27 cellular contexts compared by ENCODE assay signal in genomic region chr3:87501076-87501475, GRCh38.
DNase-seq lines count a peak whose midpoint lies in the region; ATAC-seq, FAIRE-seq and TF ChIP-seq lines count a peak whose summit lies in the region.
"Had no signal": no experiment of that assay in that cellular context is flagged by ENCODE, and none has a peak within 500 bp of the region (broad histone marks: within the 10 kb centered on the region; RNA-seq: fewer than 3 reads in every experiment).

No MANE protein-coding gene starts in this region.

- BruUV-seq in PC-3 (replicated peaks; lab: Mats Ljungman, UMichigan) (no TSS peak), K562 (replicated peaks; lab: Mats Ljungman, UMichigan) (no TSS peak)

- H3K79me2 ChIP-seq in PC-3 (ENCODE audit: low read length) (no peaks in the 10 kb centered on the region), K562 (ENCODE audit: control insufficient read depth, insufficient read depth, low read length) (no peaks in the 10 kb centered on the region)

- H3K4me1 ChIP-seq in PC-3 (ENCODE audit: insufficient read depth, low read length) = peaks cover 49% of the 10 kb centered on the region
- no peaks in the 10 kb centered on the region for H3K4me1 ChIP-seq in K562 (replicated peaks in 1 of 2; ENCODE audit: control insufficient read depth in 2 of 2, insufficient read depth in 2 of 2, low read length in 2 of 2)
- H3K4me1 ChIP-seq in upper lobe of right lung = no peaks in the 10 kb centered on the region
- H3K4me1 ChIP-seq: Caco-2, Peyer's patch had no signal

- H3K27ac Mint-ChIP-seq in type B pancreatic cell = peak overlapping the region; percentile 8
- H3K27ac Mint-ChIP-seq: CD8-positive, alpha-beta T cell had no signal

- no peak for TF ChIP-seq POLR2A in K562 (conservative IDR thresholded peaks at IDR 0.05)

- H3K27me3 Mint-ChIP-seq in type B pancreatic cell = peaks cover 8% of the 10 kb centered on the region

- no peak for FAIRE-seq in K562 (lab: Jason Lieb, UNC)
- FAIRE-seq: GM12892, GM19239 had no signal

- no peak for TF ChIP-seq RAD21 in K562 (CRISPR knock-in tag; conservative IDR thresholded peaks at IDR 0.05 in 1 of 2, IDR thresholded peaks at IDR 0.05 in 1 of 2)

- H3K9me3 ChIP-seq in PC-3 (ENCODE audit: low read length) (no peaks in the 10 kb centered on the region), K562 (replicated peaks; ENCODE audit: control insufficient read depth, insufficient read depth, low read depth, low read length) (no peaks in the 10 kb centered on the region), upper lobe of right lung (no peaks in the 10 kb centered on the region)
- H3K9me3 ChIP-seq: Caco-2, MG63, Peyer's patch had no signal

- TF ChIP-seq CTCF in PC-3 (conservative IDR thresholded peaks at IDR 0.05; ENCODE audit: low read depth, low read length) (no peak), K562 (IDR thresholded peaks at IDR 0.05 in 2 of 3, conservative IDR thresholded peaks at IDR 0.05 in 1 of 3; ENCODE audit: insufficient read depth in 2 of 3, low read depth in 1 of 3, low read length in 3 of 3) (no peak), type B pancreatic cell (conservative IDR thresholded peaks at IDR 0.05) (no peak), upper lobe of right lung (IDR thresholded peaks at IDR 0.05) (no peak)

- H3K4me2 ChIP-seq in PC-3 (ENCODE audit: low read length) = peak overlapping the region; percentile 14; the same call in 1 of the 2 replicates
- H3K4me2 ChIP-seq in K562 (ENCODE audit: insufficient read depth, low read length) = no peak overlapping the region

- 11% methylated on average over 3 of the region's 3 CpGs for WGBS in K562 (ENCODE audit: insufficient coverage, low coverage, missing lambda C conversion rate)

- H3K9me2 ChIP-seq in PC-3 (replicated peaks; ENCODE audit: low read length) = no peaks in the 10 kb centered on the region

- POLR2A ChIA-PET in PC-3 (lab: Charles Lee; ENCODE audit: unreplicated experiment) (interaction anchor here (0.6 kb wide), 1 partner anchor 382 kb away, joined by 3 read pairs; no protein-coding TSS in a partner anchor), K562 (lab: Yijun Ruan, JAX) (no interaction called here)

- no peak for TF ChIP-seq EP300 in K562 (IDR thresholded peaks at IDR 0.05; ENCODE audit: low read length)

- H4K20me1 ChIP-seq in PC-3 (ENCODE audit: low read length) = no peaks in the 10 kb centered on the region
- no peaks in the 10 kb centered on the region for H4K20me1 ChIP-seq in K562 (replicated peaks; ENCODE audit: control insufficient read depth, insufficient read depth, low read length)

- no peaks in the 10 kb centered on the region for H3K27me3 ChIP-seq in PC-3 (ENCODE audit: low read length)
- H3K27me3 ChIP-seq in K562 (ENCODE audit: control insufficient read depth in 2 of 2, insufficient read depth in 2 of 2, low read length in 2 of 2) = no peaks in the 10 kb centered on the region
- H3K27me3 ChIP-seq in upper lobe of right lung = no peaks in the 10 kb centered on the region
- H3K27me3 ChIP-seq: MG63, Peyer's patch had no signal

- DNase-seq in PC-3 (no peak), K562 (ENCODE audit: extremely low read depth in 1 of 4, low spot score in 3 of 4) (no peak), kidney tubule cell (ENCODE audit: low spot score) (peak; percentile 4), type B pancreatic cell (ENCODE audit: extremely low spot score, unreplicated experiment) (no peak), SW480 (ENCODE audit: low spot score) (no peak), upper lobe of right lung (no peak)
- DNase-seq: Caco-2; CD8-positive, alpha-beta T cell; DMS 273 treated with DMSO at 0.1 percent for 48 hours; DMS79; EL; GDM1; KG1; MG63; NCI-H1417; NCI-H1694; NCI-H2029 treated with DMSO at 0.1 percent for 48 hours; NCI-H446 treated with DMSO at 0.1 percent for 48 hours; NCI-H526; NCI-H82; NK-92 treated with Interleukin-12 subunit alpha and Interleukin-12 subunit beta, amount 100 ng/mL, for 24 hours; Peyer's patch; SHP77 treated with DMSO at 0.1 percent for 48 hours had no signal

- no peaks in the 10 kb centered on the region for H3K4me1 Mint-ChIP-seq in type B pancreatic cell (ENCODE audit: unreplicated experiment)

- H3F3A ChIP-seq in PC-3 (ENCODE audit: low read length, unreplicated experiment) = no peaks in the 10 kb centered on the region

- ATAC-seq in PC-3 (no peak), K562 (no peak), HG02852 (IDR thresholded peaks at IDR 0.05; ENCODE audit: unreplicated experiment) (no peak), upper lobe of right lung (no peak)
- ATAC-seq: CD8-positive, alpha-beta T cell had no signal

- intact Hi-C loops in PC-3 (cut with micrococcal nuclease) (loop anchor here (5.0 kb wide), 1 partner anchor 729 kb away; no protein-coding TSS in a partner anchor), K562 (cut with micrococcal nuclease) (loop anchor here (5.0 kb wide), 1 partner anchor 204 kb away; no protein-coding TSS in a partner anchor), upper lobe of right lung (cut with DNase I) (no loop called here)

- no peaks in the 10 kb centered on the region for H3K36me3 Mint-ChIP-seq in type B pancreatic cell
- H3K36me3 Mint-ChIP-seq: CD8-positive, alpha-beta T cell had no signal

- no peak overlapping the region for H2AFZ ChIP-seq in PC-3 (ENCODE audit: low read length)
- H2AFZ ChIP-seq in K562 (ENCODE audit: low read depth, low read length) = peak overlapping the region; percentile 32; the same call in 1 of the 2 replicates

- H3K36me3 ChIP-seq in PC-3 (ENCODE audit: low read depth, low read length) = no peaks in the 10 kb centered on the region
- no peaks in the 10 kb centered on the region for H3K36me3 ChIP-seq in K562 (ENCODE audit: control insufficient read depth, insufficient read depth, low read length)
- no peaks in the 10 kb centered on the region for H3K36me3 ChIP-seq in upper lobe of right lung
- H3K36me3 ChIP-seq: MG63, Peyer's patch had no signal

- H3K27ac ChIP-seq in PC-3 (ENCODE audit: low read length) (peak overlapping the region; percentile 9; the same call in 1 of the 2 replicates), K562 (ENCODE audit: extremely low read depth, low read depth, low read length) (no peak overlapping the region), upper lobe of right lung (no peak overlapping the region)
- H3K27ac ChIP-seq: C4-2B, Peyer's patch had no signal

- H3K4me3 ChIP-seq in PC-3 (ENCODE audit: low read length) (no peak overlapping the region), K562 (no peak overlapping the region), upper lobe of right lung (no peak overlapping the region)
- H3K4me3 ChIP-seq: MG63, Peyer's patch had no signal

- in situ Hi-C loops in K562 (cut with MboI) = no loop called here

- H3K9me1 ChIP-seq in K562 (ENCODE audit: control insufficient read depth, insufficient read depth, low read length) = no peaks in the 10 kb centered on the region

- no peak overlapping the region for H3K9ac ChIP-seq in PC-3 (ENCODE audit: low read length)
- H3K9ac ChIP-seq in K562 (ENCODE audit: insufficient read depth in 1 of 2, low read depth in 2 of 2, low read length in 2 of 2) = no peak overlapping the region

- H3K4me3 Mint-ChIP-seq in type B pancreatic cell = no peak overlapping the region
- H3K4me3 Mint-ChIP-seq: CD8-positive, alpha-beta T cell had no signal

- CTCF ChIA-PET in PC-3 (lab: Charles Lee) (no interaction called here), K562 (lab: Yijun Ruan, JAX; ENCODE audit: low intra/inter-chr PET ratio) (no interaction called here)

- H3K9me3 Mint-ChIP-seq in type B pancreatic cell = no peaks in the 10 kb centered on the region
- H3K9me3 Mint-ChIP-seq: CD8-positive, alpha-beta T cell had no signal

TF ChIP-seq in K562, 482 proteins besides CTCF, POLR2A, EP300 and RAD21 (continues in another document):
- no peak for TF ChIP-seq E2F4 (CRISPR knock-in tag; IDR thresholded peaks at IDR 0.05; ENCODE audit: low read depth)
- no peak for TF ChIP-seq CHD2 (IDR thresholded peaks at IDR 0.05; ENCODE audit: low read depth, low read length)
- TF ChIP-seq MYC (IDR thresholded peaks at IDR 0.05; ENCODE audit: low read depth, low read length) = no peak
- no peak for TF ChIP-seq MYC (CRISPR knock-in tag; IDR thresholded peaks at IDR 0.05; ENCODE audit: borderline replicate concordance, low read depth)
- TF ChIP-seq CSDE1 (IDR thresholded peaks at IDR 0.05) = no peak
- no peak for TF ChIP-seq HOMEZ (CRISPR knock-in tag; IDR thresholded peaks at IDR 0.05)
- no peak for TF ChIP-seq NRF1 (conservative IDR thresholded peaks at IDR 0.05 in 1 of 2, IDR thresholded peaks at IDR 0.05 in 1 of 2)
- no peak for TF ChIP-seq TSC22D4 (tag; IDR thresholded peaks at IDR 0.05)
- no peak for TF ChIP-seq ATF1 (CRISPR knock-in tag; IDR thresholded peaks at IDR 0.05)
- no peak for TF ChIP-seq ATF1 (tag; IDR thresholded peaks at IDR 0.05)
